In genomic region chr1:154218545-154218944, GRCh38 we compare ENCODE assay signal across 9 cellular contexts. TPM values are rescaled to one million over a fixed set of nuclear protein-coding genes. Genes with fewer than 3 reads are reported as not detected.
DNase-seq lines count a peak whose midpoint lies in the region; ATAC-seq and TF ChIP-seq lines count a peak whose summit lies in the region.
"Had no signal": no experiment of that assay in that cellular context is flagged by ENCODE, and none has a peak within 500 bp of the region (broad histone marks: within the 10 kb centered on the region; RNA-seq: fewer than 3 reads in every experiment).

No MANE protein-coding gene starts in this region.

- no peak for TF ChIP-seq CTCF in DND-41 (IDR thresholded peaks at IDR 0.05; ENCODE audit: borderline replicate concordance, extremely low read depth, low read length, poor library complexity, severe bottlenecking)
- TF ChIP-seq CTCF in dorsolateral prefrontal cortex (IDR thresholded peaks at IDR 0.05 in 54 of 56, conservative IDR thresholded peaks at IDR 0.05 in 2 of 56; ENCODE audit: low read depth in 1 of 56, partially characterized antibody in 56 of 56) = no peak
- TF ChIP-seq CTCF in nephron progenitor cell (IDR thresholded peaks at IDR 0.05) = no peak

- H3K4me1 ChIP-seq in DND-41 (ENCODE audit: insufficient read depth, low read length) = peaks cover 44% of the 10 kb centered on the region

- DNase-seq in DND-41 (no peak), MG63 (no peak), dorsolateral prefrontal cortex (no peak), nephron progenitor cell (no peak), NCI-H1417 treated with DMSO at 0.1 percent for 48 hours (lab: John Stamatoyannopoulos, UW) (no peak), ureter (ENCODE audit: low spot score) (no peak)
- DNase-seq in stimulated activated CD4-positive, alpha-beta T cell treated with anti-CD3 and anti-CD28 coated beads, Interleukin-15, amount 100 ng/mL, for 24 hours = no peak
- DNase-seq: effector CD4-positive, alpha-beta T cell had no signal

- peak overlapping the region in 1 of 2 experiments; percentile 72; a peak in 3 of 4 replicates for H3K4me3 ChIP-seq in DND-41 (ENCODE audit: low read depth in 1 of 2, low read length in 2 of 2)
- peak overlapping the region; percentile 85; the same call in 1 of the 2 replicates for H3K4me3 ChIP-seq in MG63
- H3K4me3 ChIP-seq in dorsolateral prefrontal cortex = peak overlapping the region in 34 of 59 donors; percentile 71 to 100 (median 94)

- H3K36me3 ChIP-seq in DND-41 (ENCODE audit: insufficient read depth, low read length) = peaks cover 47% of the 10 kb centered on the region
- peaks cover 73% of the 10 kb centered on the region for H3K36me3 ChIP-seq in MG63

- peaks cover 2% of the 10 kb centered on the region for H3K27me3 Mint-ChIP-seq in nephron progenitor cell (ENCODE audit: low read depth, poor library complexity)

- peak overlapping the region; percentile 93 for H3K27ac Mint-ChIP-seq in nephron progenitor cell

- no peaks in the 10 kb centered on the region for H3K27me3 ChIP-seq in DND-41 (ENCODE audit: insufficient read depth, low read length, poor library complexity)
- H3K27me3 ChIP-seq in MG63 = no peaks in the 10 kb centered on the region
- H3K27me3 ChIP-seq in dorsolateral prefrontal cortex = no peaks in the 10 kb centered on the region

- ATAC-seq in DND-41 (ENCODE audit: insufficient read depth, low read depth) (no peak), GM19463 (IDR thresholded peaks at IDR 0.05; ENCODE audit: unreplicated experiment) (no peak)

- peaks cover 89% of the 10 kb centered on the region for H3K79me2 ChIP-seq in DND-41 (ENCODE audit: insufficient read depth, low read length)

- H3K4me2 ChIP-seq in DND-41 (ENCODE audit: insufficient read depth, low read length) = peak overlapping the region; percentile 87

- intact Hi-C loops in dorsolateral prefrontal cortex (cut with DNase I) = no loop called here

- peaks cover 45% of the 10 kb centered on the region for H3K4me1 Mint-ChIP-seq in nephron progenitor cell

- no peak overlapping the region for H2AFZ ChIP-seq in DND-41 (ENCODE audit: low read depth, low read length)

- H3K4me3 Mint-ChIP-seq in nephron progenitor cell = peak overlapping the region; percentile 99

- peak overlapping the region; percentile 88 for H3K27ac ChIP-seq in DND-41 (ENCODE audit: low read length)
- peak overlapping the region in 12 of 59 donors; percentile 3 to 100 (median 99) for H3K27ac ChIP-seq in dorsolateral prefrontal cortex

- H3K9ac ChIP-seq in DND-41 (ENCODE audit: low read depth, low read length) = peak overlapping the region; percentile 81

- peaks cover 5% of the 10 kb centered on the region for H3K9me3 Mint-ChIP-seq in nephron progenitor cell

- H3K9me3 ChIP-seq in DND-41 (ENCODE audit: insufficient read depth, low read length, severe bottlenecking) (no peaks in the 10 kb centered on the region), MG63 (peaks cover 3% of the 10 kb centered on the region; the same call in 1 of the 2 replicates)

- H3K36me3 Mint-ChIP-seq in nephron progenitor cell (ENCODE audit: low read depth) = peaks cover 52% of the 10 kb centered on the region

- peaks cover 22% of the 10 kb centered on the region; the same call in 1 of the 2 replicates for H4K20me1 ChIP-seq in DND-41 (ENCODE audit: insufficient read depth, low read length)

RNA-seq across cellular contexts. Expression of gene UBAP2L, which starts 2.2 kb away (rescaled TPM):
- total RNA-seq in MG63 (2014; rRNA removed; shearing (Covaris generic); ENCODE audit: low replicate concordance) = 208 and 217 TPM in 2 replicates
- total RNA-seq in dorsolateral prefrontal cortex (100 to 1,000 TPM; 100 to 166 (median 130) TPM), ureter (195 TPM)

RNA-seq across cellular contexts. Expression of gene CFAP141, which starts 12.4 kb away (rescaled TPM):
- total RNA-seq in MG63 (2014; rRNA removed; shearing (Covaris generic); ENCODE audit: low replicate concordance) = not detected in 2 replicates
- total RNA-seq in dorsolateral prefrontal cortex (1 to 10 TPM in 1 of 120 experiments, not detected in 119; 1.9 TPM), ureter (not detected)

RNA-seq across cellular contexts. Expression of gene TPM3, which starts 26.6 kb away (rescaled TPM):
- 991 and 1,067 TPM in 2 replicates for total RNA-seq in MG63 (2014; rRNA removed; shearing (Covaris generic); ENCODE audit: low replicate concordance)
- total RNA-seq in dorsolateral prefrontal cortex = 100 to 1,000 TPM in 118 of 120 experiments, 10 to 100 TPM in 2; 94.1 to 261 (median 167) TPM
- 242 TPM for total RNA-seq in ureter

RNA-seq across cellular contexts. Expression of gene HAX1, which starts 53.9 kb away (rescaled TPM):
- 212 and 243 TPM in 2 replicates for total RNA-seq in MG63 (2014; rRNA removed; shearing (Covaris generic); ENCODE audit: low replicate concordance)
- total RNA-seq in dorsolateral prefrontal cortex = 100 to 1,000 TPM in 2 of 120 experiments, 10 to 100 TPM in 118; 51.9 to 102 (median 78.4) TPM
- total RNA-seq in ureter = 110 TPM
